ENCODE assay signal across 8 cellular contexts in genomic region chr4:108622828-108623227, GRCh38. TPM values are rescaled to one million over a fixed set of nuclear protein-coding genes. Genes with fewer than 3 reads are reported as not detected.
DNase-seq lines count a peak whose midpoint lies in the region; ATAC-seq and TF ChIP-seq lines count a peak whose summit lies in the region.
"Had no signal": no experiment of that assay in that cellular context is flagged by ENCODE, and none has a peak within 500 bp of the region (broad histone marks: within the 10 kb centered on the region; RNA-seq: fewer than 3 reads in every experiment).

No MANE protein-coding gene starts in this region.

- H3K27me3 ChIP-seq in Caco-2 (replicated peaks; ENCODE audit: control insufficient read depth, insufficient read depth, low read length) (no peaks in the 10 kb centered on the region), HUES6 (ENCODE audit: control insufficient read depth, insufficient read depth, low read length) (no peaks in the 10 kb centered on the region), adipocyte (replicated peaks; ENCODE audit: control insufficient read depth, insufficient read depth, low read length) (no peaks in the 10 kb centered on the region), uterus (no peaks in the 10 kb centered on the region), left ventricle myocardium inferior (ENCODE audit: low read depth) (no peaks in the 10 kb centered on the region)

- TF ChIP-seq CTCF in Caco-2 (IDR thresholded peaks at IDR 0.05; ENCODE audit: insufficient read depth in 1 of 2, low read depth in 1 of 2, low read length in 1 of 2, severe bottlenecking in 1 of 2, unreplicated experiment in 1 of 2) (no peak), natural killer cell (IDR thresholded peaks at IDR 0.05) (no peak), uterus (IDR thresholded peaks at IDR 0.05) (no peak), left ventricle myocardium inferior (IDR thresholded peaks at IDR 0.05; ENCODE audit: borderline replicate concordance) (no peak)

- H3K9me3 ChIP-seq in Caco-2 = no peaks in the 10 kb centered on the region
- H3K9me3 ChIP-seq in HUES6 (ENCODE audit: control insufficient read depth, insufficient read depth, low read depth, low read length) = no peaks in the 10 kb centered on the region
- no peaks in the 10 kb centered on the region for H3K9me3 ChIP-seq in adipocyte (ENCODE audit: control insufficient read depth, low read length)
- H3K9me3 ChIP-seq in uterus = no peaks in the 10 kb centered on the region
- H3K9me3 ChIP-seq in left ventricle myocardium inferior (replicated peaks) = no peaks in the 10 kb centered on the region

- peaks cover 13% of the 10 kb centered on the region for H3K4me1 ChIP-seq in Caco-2
- H3K4me1 ChIP-seq in HUES6 (ENCODE audit: control insufficient read depth, insufficient read depth, low read length) = peaks cover 17% of the 10 kb centered on the region; the same call in 1 of the 2 replicates
- H3K4me1 ChIP-seq in adipocyte (ENCODE audit: control insufficient read depth, insufficient read depth, low read length) = peaks cover 39% of the 10 kb centered on the region
- H3K4me1 ChIP-seq in uterus = peaks cover 0 to 4% of the 10 kb centered on the region in 2 donors
- H3K4me1 ChIP-seq in left ventricle myocardium inferior = peaks cover 57% of the 10 kb centered on the region

- no peak overlapping the region for H3K4me3 ChIP-seq in Caco-2 (ENCODE audit: low read depth, low read length)
- peak overlapping the region; percentile 86; the same call in 1 of the 2 replicates for H3K4me3 ChIP-seq in HUES6 (ENCODE audit: low read depth, low read length)
- peak overlapping the region; percentile 93 for H3K4me3 ChIP-seq in adipocyte (ENCODE audit: low read length)
- no peak overlapping the region for H3K4me3 ChIP-seq in uterus
- H3K4me3 ChIP-seq in left ventricle myocardium inferior = no peak overlapping the region

- CTCF ChIA-PET in Caco-2 (lab: Charles Lee) = no interaction called here

- DNase-seq in Caco-2 (no peak), adipocyte (ENCODE audit: low read depth) (no peak), natural killer cell (no peak), cerebellar cortex (ENCODE audit: low spot score) (no peak), uterus (no peak), left ventricle myocardium inferior (no peak)
- DNase-seq: NCI-H526 treated with DMSO at 0.1 percent for 48 hours had no signal

- H3K27ac Mint-ChIP-seq in Caco-2 (ENCODE audit: unreplicated experiment) (peak overlapping the region; percentile 34), natural killer cell (peak overlapping the region; percentile 2 to 4)

- no peaks in the 10 kb centered on the region for H3K9me3 Mint-ChIP-seq in Caco-2 (ENCODE audit: unreplicated experiment)
- H3K9me3 Mint-ChIP-seq in natural killer cell = no peaks in the 10 kb centered on the region

- H3K27me3 Mint-ChIP-seq in Caco-2 (ENCODE audit: insufficient read depth, unreplicated experiment) (no peaks in the 10 kb centered on the region), natural killer cell (ENCODE audit: low read depth in 2 of 2) (no peaks in the 10 kb centered on the region)

- H3K27ac ChIP-seq in HUES6 (ENCODE audit: low read depth, low read length) (no peak overlapping the region), uterus (no peak overlapping the region), left ventricle myocardium inferior (replicated peaks) (no peak overlapping the region)

- POLR2A ChIA-PET in Caco-2 (lab: Charles Lee) = no interaction called here

- H3K9ac ChIP-seq in HUES6 (ENCODE audit: low read length) = no peak overlapping the region
- H3K9ac ChIP-seq in adipocyte (ENCODE audit: low read length) = no peak overlapping the region

- no TSS peak for BruUV-seq in Caco-2 (replicated peaks; lab: Mats Ljungman, UMichigan)

- peak overlapping the region; percentile 46 for H3K4me3 Mint-ChIP-seq in Caco-2 (ENCODE audit: unreplicated experiment)
- no peak overlapping the region for H3K4me3 Mint-ChIP-seq in natural killer cell

- peaks cover 15% of the 10 kb centered on the region for H3K4me1 Mint-ChIP-seq in Caco-2 (ENCODE audit: low read depth, unreplicated experiment)
- H3K4me1 Mint-ChIP-seq in natural killer cell = peaks cover 31 to 45% of the 10 kb centered on the region in 2 donors

- no peak for ATAC-seq in natural killer cell

- H3K36me3 Mint-ChIP-seq in Caco-2 (ENCODE audit: insufficient read depth, unreplicated experiment) = peaks cover 73% of the 10 kb centered on the region
- H3K36me3 Mint-ChIP-seq in natural killer cell = peaks cover 15% of the 10 kb centered on the region

- H3K36me3 ChIP-seq in Caco-2 (ENCODE audit: control insufficient read depth, insufficient read depth, low read length) (peaks cover 3% of the 10 kb centered on the region), HUES6 (ENCODE audit: control insufficient read depth, insufficient read depth, low read length) (peaks cover 70% of the 10 kb centered on the region), adipocyte (ENCODE audit: control insufficient read depth, insufficient read depth, low read length, severe bottlenecking) (peaks cover 63% of the 10 kb centered on the region), uterus (no peaks in the 10 kb centered on the region), left ventricle myocardium inferior (peaks cover 60% of the 10 kb centered on the region)

- intact Hi-C loops in Caco-2 (cut with micrococcal nuclease; ENCODE audit: unreplicated experiment) (no loop called here), natural killer cell (cut with micrococcal nuclease) (loop anchor here (5.0 kb wide), 1 partner anchor 691 kb away; the partner anchor contains the start of gene CYP2U1), uterus (cut with DNase I; ENCODE audit: low total_unique reads) (no loop called here), left ventricle myocardium inferior (cut with micrococcal nuclease) (no loop called here)

- no peak for TF ChIP-seq POLR2A in uterus (IDR thresholded peaks at IDR 0.05)

RNA-seq across cellular contexts. Expression of gene RPL34, which starts 2.5 kb away (rescaled TPM):
- total RNA-seq in Caco-2 (2022) (1,075 and 1,106 TPM in 2 replicates), natural killer cell (1,000 to 10,000 TPM; 1,002 to 1,285 (median 1,229) TPM), uterus (1,000 to 10,000 TPM; 1,071 to 6,726 (median 2,783) TPM), left ventricle myocardium inferior (726 TPM)

RNA-seq across cellular contexts. Expression of gene OSTC, which starts 27.6 kb away (rescaled TPM):
- 121 and 126 TPM in 2 replicates for total RNA-seq in Caco-2 (2022)
- total RNA-seq in natural killer cell = 10 to 100 TPM; 31.2 to 36.5 (median 32.2) TPM
- 100 to 1,000 TPM in 3 of 4 donors, 10 to 100 TPM in 1; 61.2 to 916 (median 293) TPM for total RNA-seq in uterus
- total RNA-seq in left ventricle myocardium inferior = 27.2 TPM

Comparison
In these comparisons a context has a peak if more than half of its experiments do, and no peak if none do; other contexts are left out.
1. H3K4me3 ChIP-seq: peak in HUES6 (single experiment) and adipocyte (single experiment); none in Caco-2 (single experiment), uterus (0 of 2) and left ventricle myocardium inferior (single experiment).